In the genomic region with DNA sequence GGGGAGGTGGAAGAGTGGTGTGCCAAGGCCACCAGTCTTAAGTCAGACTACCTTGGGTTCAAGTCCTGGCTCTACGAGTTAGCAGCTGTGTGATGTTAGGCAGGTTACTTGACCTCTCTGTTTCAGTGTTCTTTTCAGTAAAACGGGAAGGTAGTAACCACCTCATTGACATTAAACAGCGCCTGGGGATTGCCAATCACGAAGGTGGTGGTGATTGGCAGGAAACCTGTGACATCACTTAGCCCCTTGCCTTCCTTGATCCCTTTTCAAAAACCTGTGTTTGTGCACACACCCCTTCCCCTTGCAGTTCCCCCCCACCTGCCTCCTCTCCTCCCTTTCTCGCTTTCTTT, we compare ENCODE assay signal across 8 cellular contexts. TPM values are rescaled to one million over a fixed set of nuclear protein-coding genes. Genes with fewer than 3 reads are reported as not detected.
DNase-seq lines count a peak whose midpoint lies in the region; ATAC-seq and TF ChIP-seq lines count a peak whose summit lies in the region.

No MANE protein-coding gene starts in this region.

- POLR2A ChIA-PET in naive thymus-derived CD4-positive, alpha-beta T cell (lab: Charles Lee), result interaction anchor here (0.6 to 2.8 kb wide), 7 partner anchors 10 to 352 kb away, joined by 3 to 18 read pairs (median 9); no protein-coding TSS in a partner anchor

- peaks cover 73 to 95% (median 88%) of the 10 kb centered on the region in 7 donors for H3K4me1 Mint-ChIP-seq in naive thymus-derived CD4-positive, alpha-beta T cell

- no peak for TF ChIP-seq POLR2A in heart left ventricle (IDR thresholded peaks at IDR 0.05)

- H3K27me3 Mint-ChIP-seq in naive thymus-derived CD4-positive, alpha-beta T cell, result peaks cover 0 to 20% (median 0%) of the 10 kb centered on the region in 5 donors

- ATAC-seq in heart left ventricle (no peak), left cardiac atrium (no peak), upper lobe of right lung (no peak), HG03457 (IDR thresholded peaks at IDR 0.05; ENCODE audit: unreplicated experiment) (no peak), GM21717 (IDR thresholded peaks at IDR 0.05; ENCODE audit: unreplicated experiment) (no peak)
- ATAC-seq in naive thymus-derived CD4-positive, alpha-beta T cell, result peak; percentile 18

- H3K27ac ChIP-seq in heart left ventricle, result peak overlapping the region; percentile 73 to 100 (median 99)
- peak overlapping the region; percentile 98 for H3K27ac ChIP-seq in colonic mucosa
- H3K27ac ChIP-seq in naive thymus-derived CD4-positive, alpha-beta T cell (ENCODE audit: low read depth, low read length), result peak overlapping the region; percentile 98
- H3K27ac ChIP-seq in upper lobe of right lung, result peak overlapping the region; percentile 85

- CTCF ChIA-PET in naive thymus-derived CD4-positive, alpha-beta T cell (lab: Charles Lee), result interaction anchor here (1.2 to 1.6 kb wide), 3 partner anchors 56 to 491 kb away, joined by 3 to 7 read pairs (median 5); no protein-coding TSS in a partner anchor

- TF ChIP-seq CTCF in heart left ventricle (IDR thresholded peaks at IDR 0.05) (no peak), colonic mucosa (IDR thresholded peaks at IDR 0.05) (no peak), upper lobe of right lung (IDR thresholded peaks at IDR 0.05) (no peak)

- DNase-seq in heart left ventricle (no peak), left cardiac atrium (no peak), colonic mucosa (no peak), upper lobe of right lung (no peak), amygdala (lab: John Stamatoyannopoulos, UW) (no peak)
- DNase-seq in naive thymus-derived CD4-positive, alpha-beta T cell, result peak in 6 of 9 donors; percentile 36 to 79 (median 65)

- peak overlapping the region; percentile 48 to 96 for H3K9ac ChIP-seq in colonic mucosa (ENCODE audit: low read depth in 2 of 2, low read length in 2 of 2)

- H3K9me3 ChIP-seq in heart left ventricle (no peaks in the 10 kb centered on the region), colonic mucosa (no peaks in the 10 kb centered on the region), upper lobe of right lung (no peaks in the 10 kb centered on the region)
- H3K9me3 ChIP-seq in naive thymus-derived CD4-positive, alpha-beta T cell (ENCODE audit: control insufficient read depth in 2 of 3, low read length in 3 of 3), result no peaks in the 10 kb centered on the region

- no peaks in the 10 kb centered on the region for H3K27me3 ChIP-seq in heart left ventricle
- no peaks in the 10 kb centered on the region for H3K27me3 ChIP-seq in colonic mucosa
- no peaks in the 10 kb centered on the region for H3K27me3 ChIP-seq in naive thymus-derived CD4-positive, alpha-beta T cell (ENCODE audit: control insufficient read depth in 2 of 2, insufficient read depth in 2 of 2, low read length in 2 of 2)
- no peaks in the 10 kb centered on the region for H3K27me3 ChIP-seq in upper lobe of right lung

- H3K9me3 Mint-ChIP-seq in naive thymus-derived CD4-positive, alpha-beta T cell, result no peaks in the 10 kb centered on the region

- intact Hi-C loops in heart left ventricle (cut with DNase I) (loop anchor here in 7 of 10 donors (5.0 to 10.0 kb wide), 6 partner anchors 349 to 987 kb away; partner anchors contain the start of gene RELL1 (in 1 of the 7)), left cardiac atrium (cut with DNase I) (loop anchor here in 1 of 2 donors (5.0 kb wide), 1 partner anchor 609 kb away; no protein-coding TSS in a partner anchor), colonic mucosa (cut with DNase I) (loop anchor here (10.0 kb wide), 1 partner anchor 607 kb away; no protein-coding TSS in a partner anchor), upper lobe of right lung (cut with DNase I) (no loop called here)
- intact Hi-C loops in naive thymus-derived CD4-positive, alpha-beta T cell (cut with micrococcal nuclease), result loop anchor here in 1 of 2 donors (5.0 kb wide), 1 partner anchor 539 kb away; no protein-coding TSS in a partner anchor

- peak overlapping the region in 5 of 12 donors; percentile 8 to 81 (median 28) for H3K4me3 ChIP-seq in heart left ventricle
- no peak overlapping the region for H3K4me3 ChIP-seq in colonic mucosa
- peak overlapping the region; percentile 28 for H3K4me3 ChIP-seq in naive thymus-derived CD4-positive, alpha-beta T cell (ENCODE audit: low read length)
- peak overlapping the region; percentile 5 for H3K4me3 ChIP-seq in upper lobe of right lung

- H3K4me1 ChIP-seq in heart left ventricle (peaks cover 39 to 99% (median 94%) of the 10 kb centered on the region in 12 donors), colonic mucosa (peaks cover 32% of the 10 kb centered on the region), upper lobe of right lung (peaks cover 96% of the 10 kb centered on the region)
- H3K4me1 ChIP-seq in naive thymus-derived CD4-positive, alpha-beta T cell (ENCODE audit: control insufficient read depth in 2 of 2, insufficient read depth in 2 of 2, low read length in 2 of 2), result peaks cover 70 to 86% of the 10 kb centered on the region in 2 donors

- peak overlapping the region; percentile 42 to 100 (median 94) for H3K27ac Mint-ChIP-seq in naive thymus-derived CD4-positive, alpha-beta T cell

- 54 to 67% (median 61%) methylated on average over 5 of the region's 5 CpGs for WGBS in heart left ventricle, 4 donors

- peaks cover 0 to 4% (median 0%) of the 10 kb centered on the region in 5 donors for H3K36me3 Mint-ChIP-seq in naive thymus-derived CD4-positive, alpha-beta T cell

- peak overlapping the region; percentile 51 to 99 (median 82) for H3K4me3 Mint-ChIP-seq in naive thymus-derived CD4-positive, alpha-beta T cell

- H3K36me3 ChIP-seq in heart left ventricle, result no peaks in the 10 kb centered on the region
- H3K36me3 ChIP-seq in colonic mucosa, result no peaks in the 10 kb centered on the region
- no peaks in the 10 kb centered on the region for H3K36me3 ChIP-seq in naive thymus-derived CD4-positive, alpha-beta T cell (ENCODE audit: control insufficient read depth in 2 of 3, insufficient read depth in 3 of 3, low read length in 3 of 3)
- H3K36me3 ChIP-seq in upper lobe of right lung, result no peaks in the 10 kb centered on the region

RNA-seq across cellular contexts. Expression of gene KLF3, which starts 7.6 kb away (rescaled TPM):
- total RNA-seq in heart left ventricle (10 to 100 TPM; 17.8 to 36.4 (median 21.1) TPM), left cardiac atrium (10 to 100 TPM; 20.6 to 29.5 TPM), colonic mucosa (100 to 1,000 TPM in 1 of 2 donors, 10 to 100 TPM in 1; 87.1 to 116 TPM), upper lobe of right lung (70.6 TPM)
- polyA plus RNA-seq in heart left ventricle, result 10 to 100 TPM in 1 of 2 donors, 1 to 10 TPM in 1; 7.4 to 16.0 TPM
- 100 to 1,000 TPM in 4 of 5 experiments, 10 to 100 TPM in 1; 21.0 to 142 (median 132) TPM for total RNA-seq in naive thymus-derived CD4-positive, alpha-beta T cell
- 10 to 100 TPM; 68.7 to 84.7 TPM for polyA plus RNA-seq in naive thymus-derived CD4-positive, alpha-beta T cell

Comparison
In these comparisons a context has a peak if more than half of its experiments do, and no peak if none do; other contexts are left out.
1. DNase-seq: peak in naive thymus-derived CD4-positive, alpha-beta T cell (6 of 9); none in heart left ventricle (0 of 5), left cardiac atrium (single experiment), colonic mucosa (single experiment), upper lobe of right lung (single experiment) and amygdala (0 of 56).
2. Peak in every context shown above with its lines, with median percentiles within 50 percentile points of each other: H3K27ac ChIP-seq.